ENCODE assay signal across 11 cellular contexts in the genomic region with DNA sequence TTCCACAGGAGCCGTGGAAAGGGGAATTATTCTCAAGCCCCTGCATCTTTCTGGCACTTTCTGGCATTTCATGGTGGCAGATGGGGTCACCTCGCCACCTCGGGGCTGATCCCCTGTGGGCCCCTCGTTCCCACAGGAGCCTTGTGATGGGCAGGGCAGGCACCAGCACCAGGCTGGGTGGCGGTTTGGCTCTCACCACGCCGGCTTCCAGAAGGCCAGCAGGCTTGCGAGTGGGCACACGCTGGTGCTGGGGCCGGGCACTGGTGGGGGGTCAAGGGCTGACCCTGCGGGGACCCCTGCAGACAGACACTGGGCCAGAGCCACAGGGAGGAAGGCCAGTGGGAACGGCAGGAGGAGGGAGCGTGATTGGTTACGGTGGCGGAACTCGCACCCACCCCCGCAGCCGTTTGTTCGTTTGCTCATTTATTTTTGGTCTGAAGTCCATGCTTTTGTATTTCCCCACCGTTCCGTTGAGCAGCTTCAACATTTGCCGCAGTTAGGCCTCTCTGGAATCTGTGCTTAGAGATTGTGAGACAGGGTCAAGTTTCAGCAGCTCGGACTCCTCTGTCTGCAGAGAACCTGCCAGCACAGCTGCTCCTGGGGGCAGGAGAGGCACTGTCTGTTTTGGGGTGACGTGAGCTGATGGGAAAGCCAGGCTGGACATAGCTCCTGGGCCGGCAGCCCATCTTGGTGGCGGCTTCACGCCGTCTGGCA. TPM values are rescaled to one million over a fixed set of nuclear protein-coding genes. Genes with fewer than 3 reads are reported as not detected.
DNase-seq lines count a peak whose midpoint lies in the region; ATAC-seq and TF ChIP-seq lines count a peak whose summit lies in the region.
"Had no signal": no experiment of that assay in that cellular context is flagged by ENCODE, and none has a peak within 500 bp of the region (broad histone marks: within the 10 kb centered on the region; RNA-seq: fewer than 3 reads in every experiment).

No MANE protein-coding gene starts in this region.

- TF ChIP-seq CTCF in sigmoid colon (IDR thresholded peaks at IDR 0.05) = no peak

- TF ChIP-seq EP300 in sigmoid colon (IDR thresholded peaks at IDR 0.05) = no peak

- DNase-seq in HuH-7 (ENCODE audit: low spot score) (peak; percentile 77), sigmoid colon (peak; percentile 60), T-helper 2 cell (no peak)
- DNase-seq: activated T-cell treated with anti-CD3 and anti-CD28 coated beads, Interleukin-2, amount 50 U/mL, for 48 hours; NCI-H526 treated with DMSO at 0.1 percent for 48 hours had no signal

- 69 to 80% methylated on average over 28 of the region's 28 CpGs for WGBS in sigmoid colon, 2 donors

- H3K9me3 ChIP-seq in duodenal mucosa (ENCODE audit: control insufficient read depth in 1 of 2, low read length in 2 of 2) (no peaks in the 10 kb centered on the region), sigmoid colon (no peaks in the 10 kb centered on the region)

- TF ChIP-seq POLR2A in sigmoid colon (IDR thresholded peaks at IDR 0.05) = no peak

- no peak overlapping the region for H3K9ac ChIP-seq in duodenal mucosa (ENCODE audit: low read depth in 1 of 2, low read length in 2 of 2)

- no peak overlapping the region for H3K4me3 ChIP-seq in duodenal mucosa (ENCODE audit: low read depth in 1 of 2, low read length in 2 of 2)
- H3K4me3 ChIP-seq in sigmoid colon = no peak overlapping the region

- intact Hi-C loops in sigmoid colon (cut with DNase I) = no loop called here

- no peak for ATAC-seq in HG02970 (IDR thresholded peaks at IDR 0.05; ENCODE audit: low FRiP score, unreplicated experiment)
- no peak for ATAC-seq in GM21515 (IDR thresholded peaks at IDR 0.05; ENCODE audit: unreplicated experiment)
- ATAC-seq in activated CD4-positive, CD25-positive, alpha-beta regulatory T cell treated with anti-CD3 and anti-CD28 coated beads, Interleukin-2, amount 50 U/mL, for 24 hours = no peak
- ATAC-seq: SK-N-SH treated with all-trans-retinoic acid at 6 μM for 48 hours had no signal

- H3K27me3 ChIP-seq in duodenal mucosa (ENCODE audit: control insufficient read depth in 1 of 2, insufficient read depth in 2 of 2, low read length in 2 of 2) (peaks cover 14 to 20% of the 10 kb centered on the region in 2 donors), layer of hippocampus (ENCODE audit: control insufficient read depth, insufficient read depth, low read length) (peaks cover 6% of the 10 kb centered on the region), sigmoid colon (no peaks in the 10 kb centered on the region)

- peak overlapping the region; percentile 32 for H3K27ac ChIP-seq in duodenal mucosa (ENCODE audit: low read depth, low read length)
- H3K27ac ChIP-seq in layer of hippocampus (ENCODE audit: low read depth, low read length) = peak overlapping the region; percentile 46
- peak overlapping the region; percentile 27 to 49 (median 35) for H3K27ac ChIP-seq in sigmoid colon

- no peaks in the 10 kb centered on the region for H3K36me3 ChIP-seq in duodenal mucosa (ENCODE audit: control insufficient read depth in 1 of 2, insufficient read depth in 2 of 2, low read length in 2 of 2)
- H3K36me3 ChIP-seq in sigmoid colon = no peaks in the 10 kb centered on the region

- H3K4me1 ChIP-seq in duodenal mucosa (ENCODE audit: control insufficient read depth in 1 of 2, insufficient read depth in 2 of 2, low read length in 2 of 2) = no peaks in the 10 kb centered on the region
- H3K4me1 ChIP-seq in sigmoid colon = peaks cover 0 to 24% (median 24%) of the 10 kb centered on the region in 4 donors

RNA-seq across cellular contexts. Expression of gene COL18A1, which starts 5.3 kb away (rescaled TPM):
- total RNA-seq in sigmoid colon = 100 to 1,000 TPM in 3 of 4 donors, 10 to 100 TPM in 1; 39.7 to 197 (median 103) TPM
- 10 to 100 TPM in 1 of 3 donors, 1 to 10 TPM in 2; 4.4 to 34.8 (median 5.4) TPM for polyA plus RNA-seq in sigmoid colon

Comparison
In these comparisons a context has a peak if more than half of its experiments do, and no peak if none do; other contexts are left out.
1. DNase-seq: peak in HuH-7 (single experiment) and sigmoid colon (single experiment); none in T-helper 2 cell (0 of 5).
2. Peak in every context shown above with its lines, with median percentiles within 50 percentile points of each other: H3K27ac ChIP-seq.